ENCODE assay signal across 9 cellular contexts in genomic region chr12:74242088-74242487, GRCh38.
"Had no signal": no experiment of that assay in that cellular context is flagged by ENCODE, and none has a peak within 500 bp of the region (broad histone marks: within the 10 kb centered on the region; RNA-seq: fewer than 3 reads in every experiment).

No MANE protein-coding gene starts in this region.

- DNase-seq: GM23248, GOT3, H7, HFFc6 had no signal

- H3K27ac ChIP-seq: GM23248, HL-60 had no signal

- H3K36me3 Mint-ChIP-seq: IgD-negative memory B cell had no signal

- H3K4me1 Mint-ChIP-seq: IgD-negative memory B cell had no signal

- H2AFZ ChIP-seq: GM23248 had no signal

- H3K27me3 Mint-ChIP-seq: IgD-negative memory B cell had no signal

- H3K9me3 ChIP-seq: HAP-1 had no signal

- H3K4me3 Mint-ChIP-seq: HFFc6, IgD-negative memory B cell had no signal

- ATAC-seq: HCT116, HepG2 had no signal

- H3K4me3 ChIP-seq: GM23248, HAP-1 had no signal

- H3K27ac Mint-ChIP-seq: HFFc6, IgD-negative memory B cell had no signal

- H3K36me3 ChIP-seq: HAP-1 had no signal

- H3K4me1 ChIP-seq: HAP-1 had no signal
